In the genomic region with DNA sequence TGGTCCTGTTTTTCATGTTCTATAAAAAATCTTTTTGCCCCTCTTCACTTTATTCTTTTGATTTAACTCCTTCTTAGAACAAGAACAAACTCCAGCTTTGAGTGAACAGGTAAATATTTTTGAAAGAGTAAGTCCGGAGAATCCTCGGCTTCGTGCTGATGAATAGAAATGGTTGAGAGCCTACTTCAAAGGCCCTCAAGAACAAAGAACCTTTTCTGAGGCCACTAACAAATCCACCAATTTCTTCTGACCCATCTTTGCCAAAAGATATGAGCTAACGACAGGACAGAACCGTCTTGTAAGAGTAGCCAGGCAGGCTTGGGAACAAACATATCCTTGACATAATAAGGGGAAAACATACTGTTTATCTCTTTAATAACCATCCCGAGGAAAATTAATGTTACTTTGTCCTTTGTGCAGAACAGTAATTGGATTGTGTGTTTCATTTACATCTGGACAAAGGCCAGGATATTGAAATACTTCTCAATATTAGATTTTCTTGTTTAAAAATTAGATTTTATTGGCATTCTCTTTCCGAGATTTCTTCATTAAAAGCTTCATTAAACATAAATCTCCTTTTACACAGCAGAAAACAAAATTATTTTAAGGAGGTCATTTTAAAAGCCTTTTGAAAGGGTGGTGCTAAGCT, we compare ENCODE assay signal across 1 cellular context.
TF ChIP-seq lines count a peak whose summit lies in the region.

No MANE protein-coding gene starts in this region.

TF ChIP-seq in HepG2, 621 proteins besides CTCF, POLR2A, EP300 and RAD21 (continued from another document and continues in another):
- TF ChIP-seq ZNF556 (CRISPR knock-in tag; IDR thresholded peaks at IDR 0.05; ENCODE audit: borderline replicate concordance): no peak
- peak; percentile 84 for TF ChIP-seq GATA4 (IDR thresholded peaks at IDR 0.05; ENCODE audit: borderline replicate concordance, low read depth)
- TF ChIP-seq HNRNPH1 (optimal IDR thresholded peaks at IDR 0.05; ENCODE audit: low read depth, low read length): no peak
- TF ChIP-seq FOXA1 (IDR thresholded peaks at IDR 0.05): no peak
- no peak; the same call in 1 of the 2 replicates for TF ChIP-seq FOXA1 (CRISPR knock-in tag; IDR thresholded peaks at IDR 0.05)
- no peak for TF ChIP-seq ZNF451 (CRISPR knock-in tag; IDR thresholded peaks at IDR 0.05)
- no peak for TF ChIP-seq BORCS8-MEF2B (CRISPR knock-in tag; IDR thresholded peaks at IDR 0.05)
- no peak for TF ChIP-seq AGO2 (optimal IDR thresholded peaks at IDR 0.05; ENCODE audit: low read depth, low read length)
- TF ChIP-seq ZNF121 (CRISPR knock-in tag; IDR thresholded peaks at IDR 0.05): no peak
- TF ChIP-seq ZNF790 (CRISPR knock-in tag; IDR thresholded peaks at IDR 0.05; ENCODE audit: borderline replicate concordance): no peak
- no peak for TF ChIP-seq ZNF33A (CRISPR knock-in tag; IDR thresholded peaks at IDR 0.05; ENCODE audit: borderline replicate concordance)
- TF ChIP-seq, protein P1, sequence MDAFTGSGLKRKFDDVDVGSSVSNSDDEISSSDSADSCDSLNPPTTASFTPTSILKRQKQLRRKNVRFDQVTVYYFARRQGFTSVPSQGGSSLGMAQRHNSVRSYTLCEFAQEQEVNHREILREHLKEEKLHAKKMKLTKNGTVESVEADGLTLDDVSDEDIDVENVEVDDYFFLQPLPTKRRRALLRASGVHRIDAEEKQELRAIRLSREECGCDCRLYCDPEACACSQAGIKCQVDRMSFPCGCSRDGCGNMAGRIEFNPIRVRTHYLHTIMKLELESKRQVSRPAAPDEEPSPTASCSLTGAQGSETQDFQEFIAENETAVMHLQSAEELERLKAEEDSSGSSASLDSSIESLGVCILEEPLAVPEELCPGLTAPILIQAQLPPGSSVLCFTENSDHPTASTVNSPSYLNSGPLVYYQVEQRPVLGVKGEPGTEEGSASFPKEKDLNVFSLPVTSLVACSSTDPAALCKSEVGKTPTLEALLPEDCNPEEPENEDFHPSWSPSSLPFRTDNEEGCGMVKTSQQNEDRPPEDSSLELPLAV (CRISPR knock-in tag; conservative IDR thresholded peaks at IDR 0.05; ENCODE audit: low read depth): no peak
- TF ChIP-seq, protein P2, sequence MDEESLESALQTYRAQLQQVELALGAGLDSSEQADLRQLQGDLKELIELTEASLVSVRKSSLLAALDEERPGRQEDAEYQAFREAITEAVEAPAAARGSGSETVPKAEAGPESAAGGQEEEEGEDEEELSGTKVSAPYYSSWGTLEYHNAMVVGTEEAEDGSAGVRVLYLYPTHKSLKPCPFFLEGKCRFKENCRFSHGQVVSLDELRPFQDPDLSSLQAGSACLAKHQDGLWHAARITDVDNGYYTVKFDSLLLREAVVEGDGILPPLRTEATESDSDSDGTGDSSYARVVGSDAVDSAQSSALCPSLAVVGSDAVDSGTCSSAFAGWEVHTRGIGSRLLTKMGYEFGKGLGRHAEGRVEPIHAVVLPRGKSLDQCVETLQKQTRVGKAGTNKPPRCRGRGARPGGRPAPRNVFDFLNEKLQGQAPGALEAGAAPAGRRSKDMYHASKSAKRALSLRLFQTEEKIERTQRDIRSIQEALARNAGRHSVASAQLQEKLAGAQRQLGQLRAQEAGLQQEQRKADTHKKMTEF (CRISPR knock-in tag; IDR thresholded peaks at IDR 0.05): 0 out of 2 replicates have a peak, but pooled peaks have one; percentile 41
- TF ChIP-seq, protein P3, sequence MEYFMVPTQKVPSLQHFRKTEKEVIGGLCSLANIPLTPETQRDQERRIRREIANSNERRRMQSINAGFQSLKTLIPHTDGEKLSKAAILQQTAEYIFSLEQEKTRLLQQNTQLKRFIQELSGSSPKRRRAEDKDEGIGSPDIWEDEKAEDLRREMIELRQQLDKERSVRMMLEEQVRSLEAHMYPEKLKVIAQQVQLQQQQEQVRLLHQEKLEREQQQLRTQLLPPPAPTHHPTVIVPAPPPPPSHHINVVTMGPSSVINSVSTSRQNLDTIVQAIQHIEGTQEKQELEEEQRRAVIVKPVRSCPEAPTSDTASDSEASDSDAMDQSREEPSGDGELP (IDR thresholded peaks at IDR 0.05; ENCODE audit: borderline replicate concordance, low read depth): no peak
- TF ChIP-seq ZNF484 (CRISPR knock-in tag; IDR thresholded peaks at IDR 0.05; ENCODE audit: borderline replicate concordance, low read depth): no peak
- no peak for TF ChIP-seq PCBP2 (optimal IDR thresholded peaks at IDR 0.05; ENCODE audit: low read depth, low read length, poor library complexity, severe bottlenecking)
- peak; percentile 52 for TF ChIP-seq FOXA3 (CRISPR knock-in tag; IDR thresholded peaks at IDR 0.05)
- 0 out of 2 replicates have a peak, but pooled peaks have one; percentile 32 for TF ChIP-seq POLR2G (IDR thresholded peaks at IDR 0.05; ENCODE audit: low read depth, low read length)
- TF ChIP-seq, protein P4, sequence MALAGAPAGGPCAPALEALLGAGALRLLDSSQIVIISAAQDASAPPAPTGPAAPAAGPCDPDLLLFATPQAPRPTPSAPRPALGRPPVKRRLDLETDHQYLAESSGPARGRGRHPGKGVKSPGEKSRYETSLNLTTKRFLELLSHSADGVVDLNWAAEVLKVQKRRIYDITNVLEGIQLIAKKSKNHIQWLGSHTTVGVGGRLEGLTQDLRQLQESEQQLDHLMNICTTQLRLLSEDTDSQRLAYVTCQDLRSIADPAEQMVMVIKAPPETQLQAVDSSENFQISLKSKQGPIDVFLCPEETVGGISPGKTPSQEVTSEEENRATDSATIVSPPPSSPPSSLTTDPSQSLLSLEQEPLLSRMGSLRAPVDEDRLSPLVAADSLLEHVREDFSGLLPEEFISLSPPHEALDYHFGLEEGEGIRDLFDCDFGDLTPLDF (CRISPR knock-in tag; IDR thresholded peaks at IDR 0.05): no peak
- 0 out of 2 replicates have a peak, but pooled peaks have one; percentile 21 for TF ChIP-seq ZNF124 (CRISPR knock-in tag; IDR thresholded peaks at IDR 0.05)
- TF ChIP-seq, protein P5, sequence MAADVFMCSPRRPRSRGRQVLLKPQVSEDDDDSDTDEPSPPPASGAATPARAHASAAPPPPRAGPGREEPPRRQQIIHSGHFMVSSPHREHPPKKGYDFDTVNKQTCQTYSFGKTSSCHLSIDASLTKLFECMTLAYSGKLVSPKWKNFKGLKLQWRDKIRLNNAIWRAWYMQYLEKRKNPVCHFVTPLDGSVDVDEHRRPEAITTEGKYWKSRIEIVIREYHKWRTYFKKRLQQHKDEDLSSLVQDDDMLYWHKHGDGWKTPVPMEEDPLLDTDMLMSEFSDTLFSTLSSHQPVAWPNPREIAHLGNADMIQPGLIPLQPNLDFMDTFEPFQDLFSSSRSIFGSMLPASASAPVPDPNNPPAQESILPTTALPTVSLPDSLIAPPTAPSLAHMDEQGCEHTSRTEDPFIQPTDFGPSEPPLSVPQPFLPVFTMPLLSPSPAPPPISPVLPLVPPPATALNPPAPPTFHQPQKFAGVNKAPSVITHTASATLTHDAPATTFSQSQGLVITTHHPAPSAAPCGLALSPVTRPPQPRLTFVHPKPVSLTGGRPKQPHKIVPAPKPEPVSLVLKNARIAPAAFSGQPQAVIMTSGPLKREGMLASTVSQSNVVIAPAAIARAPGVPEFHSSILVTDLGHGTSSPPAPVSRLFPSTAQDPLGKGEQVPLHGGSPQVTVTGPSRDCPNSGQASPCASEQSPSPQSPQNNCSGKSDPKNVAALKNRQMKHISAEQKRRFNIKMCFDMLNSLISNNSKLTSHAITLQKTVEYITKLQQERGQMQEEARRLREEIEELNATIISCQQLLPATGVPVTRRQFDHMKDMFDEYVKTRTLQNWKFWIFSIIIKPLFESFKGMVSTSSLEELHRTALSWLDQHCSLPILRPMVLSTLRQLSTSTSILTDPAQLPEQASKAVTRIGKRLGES (CRISPR knock-in tag; IDR thresholded peaks at IDR 0.05; ENCODE audit: borderline replicate concordance): no peak
- TF ChIP-seq SP2 (CRISPR knock-in tag; IDR thresholded peaks at IDR 0.05): no peak
- TF ChIP-seq MYNN (CRISPR knock-in tag; IDR thresholded peaks at IDR 0.05; ENCODE audit: low read depth): no peak
- peak; percentile 75; the same call in 1 of the 2 replicates for TF ChIP-seq SOX5 (CRISPR knock-in tag; IDR thresholded peaks at IDR 0.05; ENCODE audit: borderline replicate concordance)
- TF ChIP-seq ZFP37 (CRISPR knock-in tag; IDR thresholded peaks at IDR 0.05; ENCODE audit: borderline replicate concordance): no peak
- peak; percentile 92 for TF ChIP-seq TCF7 (IDR thresholded peaks at IDR 0.05; ENCODE audit: low read depth)
- TF ChIP-seq, protein P6, sequence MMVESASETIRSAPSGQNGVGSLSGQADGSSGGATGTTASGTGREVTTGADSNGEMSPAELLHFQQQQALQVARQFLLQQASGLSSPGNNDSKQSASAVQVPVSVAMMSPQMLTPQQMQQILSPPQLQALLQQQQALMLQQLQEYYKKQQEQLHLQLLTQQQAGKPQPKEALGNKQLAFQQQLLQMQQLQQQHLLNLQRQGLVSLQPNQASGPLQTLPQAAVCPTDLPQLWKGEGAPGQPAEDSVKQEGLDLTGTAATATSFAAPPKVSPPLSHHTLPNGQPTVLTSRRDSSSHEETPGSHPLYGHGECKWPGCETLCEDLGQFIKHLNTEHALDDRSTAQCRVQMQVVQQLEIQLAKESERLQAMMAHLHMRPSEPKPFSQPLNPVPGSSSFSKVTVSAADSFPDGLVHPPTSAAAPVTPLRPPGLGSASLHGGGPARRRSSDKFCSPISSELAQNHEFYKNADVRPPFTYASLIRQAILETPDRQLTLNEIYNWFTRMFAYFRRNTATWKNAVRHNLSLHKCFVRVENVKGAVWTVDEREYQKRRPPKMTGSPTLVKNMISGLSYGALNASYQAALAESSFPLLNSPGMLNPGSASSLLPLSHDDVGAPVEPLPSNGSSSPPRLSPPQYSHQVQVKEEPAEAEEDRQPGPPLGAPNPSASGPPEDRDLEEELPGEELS (CRISPR knock-in tag; IDR thresholded peaks at IDR 0.05): 0 out of 2 replicates have a peak, but pooled peaks have one; percentile 48
- peak; percentile 31; the same call in 1 of the 2 replicates for TF ChIP-seq MIXL1 (CRISPR knock-in tag; IDR thresholded peaks at IDR 0.05)
- no peak for TF ChIP-seq CBX1 (IDR thresholded peaks at IDR 0.05; ENCODE audit: low read depth)
- TF ChIP-seq, protein P7, sequence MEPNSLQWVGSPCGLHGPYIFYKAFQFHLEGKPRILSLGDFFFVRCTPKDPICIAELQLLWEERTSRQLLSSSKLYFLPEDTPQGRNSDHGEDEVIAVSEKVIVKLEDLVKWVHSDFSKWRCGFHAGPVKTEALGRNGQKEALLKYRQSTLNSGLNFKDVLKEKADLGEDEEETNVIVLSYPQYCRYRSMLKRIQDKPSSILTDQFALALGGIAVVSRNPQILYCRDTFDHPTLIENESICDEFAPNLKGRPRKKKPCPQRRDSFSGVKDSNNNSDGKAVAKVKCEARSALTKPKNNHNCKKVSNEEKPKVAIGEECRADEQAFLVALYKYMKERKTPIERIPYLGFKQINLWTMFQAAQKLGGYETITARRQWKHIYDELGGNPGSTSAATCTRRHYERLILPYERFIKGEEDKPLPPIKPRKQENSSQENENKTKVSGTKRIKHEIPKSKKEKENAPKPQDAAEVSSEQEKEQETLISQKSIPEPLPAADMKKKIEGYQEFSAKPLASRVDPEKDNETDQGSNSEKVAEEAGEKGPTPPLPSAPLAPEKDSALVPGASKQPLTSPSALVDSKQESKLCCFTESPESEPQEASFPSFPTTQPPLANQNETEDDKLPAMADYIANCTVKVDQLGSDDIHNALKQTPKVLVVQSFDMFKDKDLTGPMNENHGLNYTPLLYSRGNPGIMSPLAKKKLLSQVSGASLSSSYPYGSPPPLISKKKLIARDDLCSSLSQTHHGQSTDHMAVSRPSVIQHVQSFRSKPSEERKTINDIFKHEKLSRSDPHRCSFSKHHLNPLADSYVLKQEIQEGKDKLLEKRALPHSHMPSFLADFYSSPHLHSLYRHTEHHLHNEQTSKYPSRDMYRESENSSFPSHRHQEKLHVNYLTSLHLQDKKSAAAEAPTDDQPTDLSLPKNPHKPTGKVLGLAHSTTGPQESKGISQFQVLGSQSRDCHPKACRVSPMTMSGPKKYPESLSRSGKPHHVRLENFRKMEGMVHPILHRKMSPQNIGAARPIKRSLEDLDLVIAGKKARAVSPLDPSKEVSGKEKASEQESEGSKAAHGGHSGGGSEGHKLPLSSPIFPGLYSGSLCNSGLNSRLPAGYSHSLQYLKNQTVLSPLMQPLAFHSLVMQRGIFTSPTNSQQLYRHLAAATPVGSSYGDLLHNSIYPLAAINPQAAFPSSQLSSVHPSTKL (CRISPR knock-in tag; IDR thresholded peaks at IDR 0.05): peak; percentile 82
- TF ChIP-seq, protein P8, sequence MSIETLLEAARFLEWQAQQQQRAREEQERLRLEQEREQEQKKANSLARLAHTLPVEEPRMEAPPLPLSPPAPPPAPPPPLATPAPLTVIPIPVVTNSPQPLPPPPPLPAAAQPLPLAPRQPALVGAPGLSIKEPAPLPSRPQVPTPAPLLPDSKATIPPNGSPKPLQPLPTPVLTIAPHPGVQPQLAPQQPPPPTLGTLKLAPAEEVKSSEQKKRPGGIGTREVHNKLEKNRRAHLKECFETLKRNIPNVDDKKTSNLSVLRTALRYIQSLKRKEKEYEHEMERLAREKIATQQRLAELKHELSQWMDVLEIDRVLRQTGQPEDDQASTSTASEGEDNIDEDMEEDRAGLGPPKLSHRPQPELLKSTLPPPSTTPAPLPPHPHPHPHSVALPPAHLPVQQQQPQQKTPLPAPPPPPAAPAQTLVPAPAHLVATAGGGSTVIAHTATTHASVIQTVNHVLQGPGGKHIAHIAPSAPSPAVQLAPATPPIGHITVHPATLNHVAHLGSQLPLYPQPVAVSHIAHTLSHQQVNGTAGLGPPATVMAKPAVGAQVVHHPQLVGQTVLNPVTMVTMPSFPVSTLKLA (IDR thresholded peaks at IDR 0.05): no peak
- peak; percentile 72; the same call in 1 of the 2 replicates for TF ChIP-seq MBD4 (IDR thresholded peaks at IDR 0.05; ENCODE audit: borderline replicate concordance, low read length)
- no peak for TF ChIP-seq ZNF382 (CRISPR knock-in tag; IDR thresholded peaks at IDR 0.05; ENCODE audit: borderline replicate concordance)
- TF ChIP-seq, protein P9, sequence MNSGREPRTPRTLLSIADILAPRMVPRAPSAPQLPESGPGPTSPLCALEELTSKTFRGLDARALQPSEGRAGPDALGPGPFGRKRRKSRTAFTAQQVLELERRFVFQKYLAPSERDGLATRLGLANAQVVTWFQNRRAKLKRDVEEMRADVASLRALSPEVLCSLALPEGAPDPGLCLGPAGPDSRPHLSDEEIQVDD (CRISPR knock-in tag; IDR thresholded peaks at IDR 0.05; ENCODE audit: borderline replicate concordance): no peak
- 0 out of 2 replicates have a peak, but pooled peaks have one; percentile 22 for TF ChIP-seq ZKSCAN8 (CRISPR knock-in tag; IDR thresholded peaks at IDR 0.05; ENCODE audit: borderline replicate concordance)
- TF ChIP-seq, protein P10, sequence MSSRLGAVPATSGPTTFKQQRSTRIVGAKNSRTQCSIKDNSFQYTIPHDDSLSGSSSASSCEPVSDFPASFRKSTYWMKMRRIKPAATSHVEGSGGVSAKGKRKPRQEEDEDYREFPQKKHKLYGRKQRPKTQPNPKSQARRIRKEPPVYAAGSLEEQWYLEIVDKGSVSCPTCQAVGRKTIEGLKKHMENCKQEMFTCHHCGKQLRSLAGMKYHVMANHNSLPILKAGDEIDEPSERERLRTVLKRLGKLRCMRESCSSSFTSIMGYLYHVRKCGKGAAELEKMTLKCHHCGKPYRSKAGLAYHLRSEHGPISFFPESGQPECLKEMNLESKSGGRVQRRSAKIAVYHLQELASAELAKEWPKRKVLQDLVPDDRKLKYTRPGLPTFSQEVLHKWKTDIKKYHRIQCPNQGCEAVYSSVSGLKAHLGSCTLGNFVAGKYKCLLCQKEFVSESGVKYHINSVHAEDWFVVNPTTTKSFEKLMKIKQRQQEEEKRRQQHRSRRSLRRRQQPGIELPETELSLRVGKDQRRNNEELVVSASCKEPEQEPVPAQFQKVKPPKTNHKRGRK (CRISPR knock-in tag; IDR thresholded peaks at IDR 0.05): no peak
- peak; percentile 94 for TF ChIP-seq ISL2 (CRISPR knock-in tag; IDR thresholded peaks at IDR 0.05)
- TF ChIP-seq ETV6 (CRISPR knock-in tag; conservative IDR thresholded peaks at IDR 0.05): no peak
